In genomic region chr20:19890358-19891117, GRCh38 we compare ENCODE assay signal across 13 cellular contexts.
A peak's percentile ranks its signal among the peaks of the same experiment; 100 is the strongest.
DNase-seq lines count a peak whose midpoint lies in the region; ATAC-seq and TF ChIP-seq lines count a peak whose summit lies in the region.
"Had no signal": no experiment of that assay in that cellular context is flagged by ENCODE, and none has a peak within 500 bp of the region (broad histone marks: within the 10 kb centered on the region; RNA-seq: fewer than 3 reads in every experiment).

No MANE protein-coding gene starts in this region.

- peaks cover 10% of the 10 kb centered on the region for H3K36me3 Mint-ChIP-seq in Calu3 (ENCODE audit: insufficient read depth, unreplicated experiment)
- H3K36me3 Mint-ChIP-seq in progenitor cell of endocrine pancreas (ENCODE audit: insufficient read depth), result peaks cover 24% of the 10 kb centered on the region
- H3K36me3 Mint-ChIP-seq in activated T-helper 1 cell treated with anti-CD3 and anti-CD28 coated beads, Interleukin-12 subunit alpha, Interleukin-12 subunit beta, Interleukin-2, Interleukin-4 antibody, amounts not matched to agents 30 ng/mL and 10 ng/mL and 1 ng/mL, durations not matched to agents 14 hours and 24 hours and 36 hours (ENCODE audit: low read depth), result no peaks in the 10 kb centered on the region

- H3K4me3 ChIP-seq in dorsolateral prefrontal cortex, result peak overlapping the region in 50 of 59 donors; percentile 5 to 63 (median 46)

- ATAC-seq in GM21360 (IDR thresholded peaks at IDR 0.05; ENCODE audit: unreplicated experiment) (no peak), GM21717 (IDR thresholded peaks at IDR 0.05; ENCODE audit: unreplicated experiment) (no peak)

- DNase-seq in Calu3 (no peak), NCI-H2196 treated with DMSO at 0.1 percent for 48 hours (lab: John Stamatoyannopoulos, UW; ENCODE audit: unreplicated experiment) (peak; percentile 51), dorsolateral prefrontal cortex (no peak), progenitor cell of endocrine pancreas (ENCODE audit: low spot score, unreplicated experiment) (no peak), G401 (ENCODE audit: low spot score) (no peak)
- no peak for DNase-seq in activated T-helper 1 cell treated with anti-CD3 and anti-CD28 coated beads, Interleukin-12 subunit alpha, Interleukin-12 subunit beta, Interleukin-2, Interleukin-4 antibody, amounts not matched to agents 30 ng/mL and 10 ng/mL and 1 ng/mL, durations not matched to agents 14 hours and 24 hours and 36 hours (ENCODE audit: low spot score)
- DNase-seq: activated T-cell treated with anti-CD3 and anti-CD28 coated beads for 4 hours; CD4-positive, alpha-beta T cell; H9; NCI-H446 had no signal

- H3K4me3 Mint-ChIP-seq in Calu3 (ENCODE audit: low read depth, unreplicated experiment) (peak overlapping the region; percentile 61), progenitor cell of endocrine pancreas (ENCODE audit: low read depth) (peak overlapping the region; percentile 50)
- H3K4me3 Mint-ChIP-seq in activated T-helper 1 cell treated with anti-CD3 and anti-CD28 coated beads, Interleukin-12 subunit alpha, Interleukin-12 subunit beta, Interleukin-2, Interleukin-4 antibody, amounts not matched to agents 30 ng/mL and 10 ng/mL and 1 ng/mL, durations not matched to agents 14 hours and 24 hours and 36 hours, result no peak overlapping the region
- H3K4me3 Mint-ChIP-seq: CD4-positive, alpha-beta T cell; H9 had no signal

- H3K4me1 Mint-ChIP-seq in Calu3 (ENCODE audit: low read depth, unreplicated experiment), result peaks cover 35% of the 10 kb centered on the region
- peaks cover 40% of the 10 kb centered on the region for H3K4me1 Mint-ChIP-seq in progenitor cell of endocrine pancreas (ENCODE audit: low read depth)
- H3K4me1 Mint-ChIP-seq in activated T-helper 1 cell treated with anti-CD3 and anti-CD28 coated beads, Interleukin-12 subunit alpha, Interleukin-12 subunit beta, Interleukin-2, Interleukin-4 antibody, amounts not matched to agents 30 ng/mL and 10 ng/mL and 1 ng/mL, durations not matched to agents 14 hours and 24 hours and 36 hours (ENCODE audit: low read depth), result no peaks in the 10 kb centered on the region

- intact Hi-C loops in Calu3 (cut with micrococcal nuclease; ENCODE audit: unreplicated experiment), result no loop called here
- intact Hi-C loops in dorsolateral prefrontal cortex (cut with DNase I), result no loop called here
- intact Hi-C loops in activated T-helper 1 cell treated with anti-CD3 and anti-CD28 coated beads, Interleukin-12 subunit alpha, Interleukin-12 subunit beta, Interleukin-2, Interleukin-4 antibody, amounts not matched to agents 30 ng/mL and 10 ng/mL and 1 ng/mL, durations not matched to agents 14 hours and 24 hours and 36 hours (cut with micrococcal nuclease), result no loop called here

- H3K27ac Mint-ChIP-seq in Calu3 (ENCODE audit: unreplicated experiment) (peak overlapping the region; percentile 54), progenitor cell of endocrine pancreas (peak overlapping the region; percentile 89)
- H3K27ac Mint-ChIP-seq in activated T-helper 1 cell treated with anti-CD3 and anti-CD28 coated beads, Interleukin-12 subunit alpha, Interleukin-12 subunit beta, Interleukin-2, Interleukin-4 antibody, amounts not matched to agents 30 ng/mL and 10 ng/mL and 1 ng/mL, durations not matched to agents 14 hours and 24 hours and 36 hours, result no peak overlapping the region
- H3K27ac Mint-ChIP-seq: CD4-positive, alpha-beta T cell; H9 had no signal

- BruUV-seq in Calu3 (replicated peaks; lab: Mats Ljungman, UMichigan), result no TSS peak

- no peak for TF ChIP-seq CTCF in Calu3 (IDR thresholded peaks at IDR 0.05; ENCODE audit: unreplicated experiment)
- no peak for TF ChIP-seq CTCF in dorsolateral prefrontal cortex (IDR thresholded peaks at IDR 0.05 in 54 of 56, conservative IDR thresholded peaks at IDR 0.05 in 2 of 56; ENCODE audit: low read depth in 1 of 56, partially characterized antibody in 56 of 56)
- TF ChIP-seq CTCF in progenitor cell of endocrine pancreas (IDR thresholded peaks at IDR 0.05; ENCODE audit: unreplicated experiment), result no peak

- CTCF ChIA-PET in Calu3 (lab: Charles Lee), result interaction anchor here (0.7 to 1.3 kb wide), 3 partner anchors 85 to 658 kb away, joined by 3 to 6 read pairs (median 5); no protein-coding TSS in a partner anchor

- no peaks in the 10 kb centered on the region for H3K27me3 ChIP-seq in dorsolateral prefrontal cortex
- H3K27me3 ChIP-seq: ovary had no signal

- peak overlapping the region in 57 of 59 donors; percentile 38 to 98 (median 92) for H3K27ac ChIP-seq in dorsolateral prefrontal cortex

- in situ Hi-C loops in G401 (cut with HindIII; ENCODE audit: low sequenced_read_pairs), result no loop called here

- H3K9me3 Mint-ChIP-seq in Calu3 (ENCODE audit: low read depth, unreplicated experiment), result no peaks in the 10 kb centered on the region
- H3K9me3 Mint-ChIP-seq in progenitor cell of endocrine pancreas (ENCODE audit: low read depth), result no peaks in the 10 kb centered on the region
- no peaks in the 10 kb centered on the region for H3K9me3 Mint-ChIP-seq in activated T-helper 1 cell treated with anti-CD3 and anti-CD28 coated beads, Interleukin-12 subunit alpha, Interleukin-12 subunit beta, Interleukin-2, Interleukin-4 antibody, amounts not matched to agents 30 ng/mL and 10 ng/mL and 1 ng/mL, durations not matched to agents 14 hours and 24 hours and 36 hours
- H3K9me3 Mint-ChIP-seq: CD4-positive, alpha-beta T cell; H9 had no signal

- no peaks in the 10 kb centered on the region for H3K27me3 Mint-ChIP-seq in Calu3 (ENCODE audit: unreplicated experiment)
- no peaks in the 10 kb centered on the region for H3K27me3 Mint-ChIP-seq in progenitor cell of endocrine pancreas
- H3K27me3 Mint-ChIP-seq in activated T-helper 1 cell treated with anti-CD3 and anti-CD28 coated beads, Interleukin-12 subunit alpha, Interleukin-12 subunit beta, Interleukin-2, Interleukin-4 antibody, amounts not matched to agents 30 ng/mL and 10 ng/mL and 1 ng/mL, durations not matched to agents 14 hours and 24 hours and 36 hours (ENCODE audit: insufficient read depth), result peaks cover 4% of the 10 kb centered on the region
